1 cellular context compared by ENCODE assay signal in the genomic region with DNA sequence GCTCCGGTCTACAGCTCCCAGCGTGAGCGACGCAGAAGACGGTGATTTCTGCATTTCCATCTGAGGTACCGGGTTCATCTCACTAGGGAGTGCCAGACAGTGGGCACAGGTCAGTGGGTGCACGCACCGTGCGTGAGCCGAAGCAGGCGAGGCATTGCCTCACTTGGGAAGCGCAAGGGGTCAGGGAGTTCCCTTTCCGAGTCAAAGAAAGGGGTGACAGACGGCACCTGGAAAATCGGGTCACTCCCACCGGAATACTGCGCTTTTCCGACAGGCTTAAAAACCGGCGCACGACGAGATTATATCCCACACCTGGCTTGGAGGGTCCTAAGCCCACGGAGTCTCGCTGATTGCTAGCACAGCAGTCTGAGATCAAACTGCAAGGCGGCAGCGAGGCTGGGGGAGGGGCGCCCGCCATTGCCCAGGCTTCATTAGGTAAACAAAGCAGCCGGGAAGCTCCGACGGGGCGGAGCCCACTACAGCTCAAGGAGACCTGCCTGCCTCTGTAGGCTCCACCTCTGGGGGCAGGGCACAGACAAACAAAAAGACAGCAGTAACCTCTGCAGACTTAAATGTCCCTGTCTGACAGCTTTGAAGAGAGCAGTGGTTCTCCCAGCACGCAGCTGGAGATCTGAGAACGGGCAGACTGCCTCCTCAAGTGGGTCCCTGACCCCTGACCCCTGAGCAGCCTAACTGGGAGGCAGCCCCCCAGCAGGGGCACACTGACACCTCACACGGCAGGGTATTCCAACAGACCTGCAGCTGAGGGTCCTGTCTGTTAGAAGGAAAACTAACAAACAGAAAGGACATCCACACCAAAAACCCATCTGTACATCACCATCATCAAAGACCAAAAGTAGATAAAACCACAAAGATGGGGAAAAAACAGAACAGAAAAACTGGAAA.
TF ChIP-seq lines count a peak whose summit lies in the region.

No MANE protein-coding gene starts in this region.

TF ChIP-seq in K562, 482 proteins besides CTCF, POLR2A, EP300 and RAD21:
- TF ChIP-seq, protein P1, sequence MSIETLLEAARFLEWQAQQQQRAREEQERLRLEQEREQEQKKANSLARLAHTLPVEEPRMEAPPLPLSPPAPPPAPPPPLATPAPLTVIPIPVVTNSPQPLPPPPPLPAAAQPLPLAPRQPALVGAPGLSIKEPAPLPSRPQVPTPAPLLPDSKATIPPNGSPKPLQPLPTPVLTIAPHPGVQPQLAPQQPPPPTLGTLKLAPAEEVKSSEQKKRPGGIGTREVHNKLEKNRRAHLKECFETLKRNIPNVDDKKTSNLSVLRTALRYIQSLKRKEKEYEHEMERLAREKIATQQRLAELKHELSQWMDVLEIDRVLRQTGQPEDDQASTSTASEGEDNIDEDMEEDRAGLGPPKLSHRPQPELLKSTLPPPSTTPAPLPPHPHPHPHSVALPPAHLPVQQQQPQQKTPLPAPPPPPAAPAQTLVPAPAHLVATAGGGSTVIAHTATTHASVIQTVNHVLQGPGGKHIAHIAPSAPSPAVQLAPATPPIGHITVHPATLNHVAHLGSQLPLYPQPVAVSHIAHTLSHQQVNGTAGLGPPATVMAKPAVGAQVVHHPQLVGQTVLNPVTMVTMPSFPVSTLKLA (conservative IDR thresholded peaks at IDR 0.05) = 0 out of 4 replicates have a peak, but pooled peaks of 1 of the 2 experiments have one; percentile 28
- TF ChIP-seq FOXA3 (CRISPR knock-in tag; conservative IDR thresholded peaks at IDR 0.05 in 1 of 2, IDR thresholded peaks at IDR 0.05 in 1 of 2) (peak in 1 of 2 experiments; percentile 69; a peak in 2 of 4 replicates), CXXC5 (CRISPR knock-in tag; IDR thresholded peaks at IDR 0.05) (peak; percentile 29; the same call in 1 of the 2 replicates), NFRKB (IDR thresholded peaks at IDR 0.05; ENCODE audit: low read depth) (peak; percentile 62; the same call in 1 of the 2 replicates), RBFOX2 (IDR thresholded peaks at IDR 0.05; ENCODE audit: low read depth, low read length) (0 out of 2 replicates have a peak, but pooled peaks have one; percentile 13), YY1 (IDR thresholded peaks at IDR 0.05; ENCODE audit: borderline replicate concordance in 1 of 3, control insufficient read depth in 1 of 3, extremely low read depth in 1 of 3, insufficient read depth in 3 of 3, insufficient read length in 1 of 3, insufficient replicate concordance in 2 of 3, low read depth in 1 of 3, low read length in 2 of 3) (peak in 1 of 3 experiments; percentile 51), FOXK2 (conservative IDR thresholded peaks at IDR 0.05 in 1 of 2, IDR thresholded peaks at IDR 0.05 in 1 of 2; ENCODE audit: low read depth in 2 of 2) (peak; percentile 34 to 52; a peak in 1 of 4 replicates)
- TF ChIP-seq, protein P2, sequence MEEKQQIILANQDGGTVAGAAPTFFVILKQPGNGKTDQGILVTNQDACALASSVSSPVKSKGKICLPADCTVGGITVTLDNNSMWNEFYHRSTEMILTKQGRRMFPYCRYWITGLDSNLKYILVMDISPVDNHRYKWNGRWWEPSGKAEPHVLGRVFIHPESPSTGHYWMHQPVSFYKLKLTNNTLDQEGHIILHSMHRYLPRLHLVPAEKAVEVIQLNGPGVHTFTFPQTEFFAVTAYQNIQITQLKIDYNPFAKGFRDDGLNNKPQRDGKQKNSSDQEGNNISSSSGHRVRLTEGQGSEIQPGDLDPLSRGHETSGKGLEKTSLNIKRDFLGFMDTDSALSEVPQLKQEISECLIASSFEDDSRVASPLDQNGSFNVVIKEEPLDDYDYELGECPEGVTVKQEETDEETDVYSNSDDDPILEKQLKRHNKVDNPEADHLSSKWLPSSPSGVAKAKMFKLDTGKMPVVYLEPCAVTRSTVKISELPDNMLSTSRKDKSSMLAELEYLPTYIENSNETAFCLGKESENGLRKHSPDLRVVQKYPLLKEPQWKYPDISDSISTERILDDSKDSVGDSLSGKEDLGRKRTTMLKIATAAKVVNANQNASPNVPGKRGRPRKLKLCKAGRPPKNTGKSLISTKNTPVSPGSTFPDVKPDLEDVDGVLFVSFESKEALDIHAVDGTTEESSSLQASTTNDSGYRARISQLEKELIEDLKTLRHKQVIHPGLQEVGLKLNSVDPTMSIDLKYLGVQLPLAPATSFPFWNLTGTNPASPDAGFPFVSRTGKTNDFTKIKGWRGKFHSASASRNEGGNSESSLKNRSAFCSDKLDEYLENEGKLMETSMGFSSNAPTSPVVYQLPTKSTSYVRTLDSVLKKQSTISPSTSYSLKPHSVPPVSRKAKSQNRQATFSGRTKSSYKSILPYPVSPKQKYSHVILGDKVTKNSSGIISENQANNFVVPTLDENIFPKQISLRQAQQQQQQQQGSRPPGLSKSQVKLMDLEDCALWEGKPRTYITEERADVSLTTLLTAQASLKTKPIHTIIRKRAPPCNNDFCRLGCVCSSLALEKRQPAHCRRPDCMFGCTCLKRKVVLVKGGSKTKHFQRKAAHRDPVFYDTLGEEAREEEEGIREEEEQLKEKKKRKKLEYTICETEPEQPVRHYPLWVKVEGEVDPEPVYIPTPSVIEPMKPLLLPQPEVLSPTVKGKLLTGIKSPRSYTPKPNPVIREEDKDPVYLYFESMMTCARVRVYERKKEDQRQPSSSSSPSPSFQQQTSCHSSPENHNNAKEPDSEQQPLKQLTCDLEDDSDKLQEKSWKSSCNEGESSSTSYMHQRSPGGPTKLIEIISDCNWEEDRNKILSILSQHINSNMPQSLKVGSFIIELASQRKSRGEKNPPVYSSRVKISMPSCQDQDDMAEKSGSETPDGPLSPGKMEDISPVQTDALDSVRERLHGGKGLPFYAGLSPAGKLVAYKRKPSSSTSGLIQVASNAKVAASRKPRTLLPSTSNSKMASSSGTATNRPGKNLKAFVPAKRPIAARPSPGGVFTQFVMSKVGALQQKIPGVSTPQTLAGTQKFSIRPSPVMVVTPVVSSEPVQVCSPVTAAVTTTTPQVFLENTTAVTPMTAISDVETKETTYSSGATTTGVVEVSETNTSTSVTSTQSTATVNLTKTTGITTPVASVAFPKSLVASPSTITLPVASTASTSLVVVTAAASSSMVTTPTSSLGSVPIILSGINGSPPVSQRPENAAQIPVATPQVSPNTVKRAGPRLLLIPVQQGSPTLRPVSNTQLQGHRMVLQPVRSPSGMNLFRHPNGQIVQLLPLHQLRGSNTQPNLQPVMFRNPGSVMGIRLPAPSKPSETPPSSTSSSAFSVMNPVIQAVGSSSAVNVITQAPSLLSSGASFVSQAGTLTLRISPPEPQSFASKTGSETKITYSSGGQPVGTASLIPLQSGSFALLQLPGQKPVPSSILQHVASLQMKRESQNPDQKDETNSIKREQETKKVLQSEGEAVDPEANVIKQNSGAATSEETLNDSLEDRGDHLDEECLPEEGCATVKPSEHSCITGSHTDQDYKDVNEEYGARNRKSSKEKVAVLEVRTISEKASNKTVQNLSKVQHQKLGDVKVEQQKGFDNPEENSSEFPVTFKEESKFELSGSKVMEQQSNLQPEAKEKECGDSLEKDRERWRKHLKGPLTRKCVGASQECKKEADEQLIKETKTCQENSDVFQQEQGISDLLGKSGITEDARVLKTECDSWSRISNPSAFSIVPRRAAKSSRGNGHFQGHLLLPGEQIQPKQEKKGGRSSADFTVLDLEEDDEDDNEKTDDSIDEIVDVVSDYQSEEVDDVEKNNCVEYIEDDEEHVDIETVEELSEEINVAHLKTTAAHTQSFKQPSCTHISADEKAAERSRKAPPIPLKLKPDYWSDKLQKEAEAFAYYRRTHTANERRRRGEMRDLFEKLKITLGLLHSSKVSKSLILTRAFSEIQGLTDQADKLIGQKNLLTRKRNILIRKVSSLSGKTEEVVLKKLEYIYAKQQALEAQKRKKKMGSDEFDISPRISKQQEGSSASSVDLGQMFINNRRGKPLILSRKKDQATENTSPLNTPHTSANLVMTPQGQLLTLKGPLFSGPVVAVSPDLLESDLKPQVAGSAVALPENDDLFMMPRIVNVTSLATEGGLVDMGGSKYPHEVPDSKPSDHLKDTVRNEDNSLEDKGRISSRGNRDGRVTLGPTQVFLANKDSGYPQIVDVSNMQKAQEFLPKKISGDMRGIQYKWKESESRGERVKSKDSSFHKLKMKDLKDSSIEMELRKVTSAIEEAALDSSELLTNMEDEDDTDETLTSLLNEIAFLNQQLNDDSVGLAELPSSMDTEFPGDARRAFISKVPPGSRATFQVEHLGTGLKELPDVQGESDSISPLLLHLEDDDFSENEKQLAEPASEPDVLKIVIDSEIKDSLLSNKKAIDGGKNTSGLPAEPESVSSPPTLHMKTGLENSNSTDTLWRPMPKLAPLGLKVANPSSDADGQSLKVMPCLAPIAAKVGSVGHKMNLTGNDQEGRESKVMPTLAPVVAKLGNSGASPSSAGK (IDR thresholded peaks at IDR 0.05) = peak; percentile 15; the same call in 1 of the 2 replicates
